In the genomic region with DNA sequence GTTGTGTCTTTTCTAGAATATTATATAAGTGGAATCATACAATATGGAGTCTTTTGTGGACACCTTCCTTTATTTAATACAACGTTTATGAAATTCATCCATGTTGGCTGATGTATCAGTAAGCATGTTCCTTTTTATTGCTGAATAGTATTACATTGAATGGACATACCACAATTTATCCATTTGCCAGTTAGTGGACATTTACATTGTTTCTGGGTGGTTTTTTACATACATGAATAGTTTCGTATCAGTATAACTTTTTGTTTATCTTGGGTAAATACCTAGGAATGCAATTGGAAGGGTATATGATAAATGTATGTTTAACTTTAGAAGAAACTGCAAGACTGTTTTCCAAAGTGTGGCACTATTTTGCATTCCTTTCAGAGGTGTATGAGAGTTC, we compare ENCODE assay signal across 26 cellular contexts.
"Had no signal": no experiment of that assay in that cellular context is flagged by ENCODE, and none has a peak within 500 bp of the region (broad histone marks: within the 10 kb centered on the region; RNA-seq: fewer than 3 reads in every experiment).

No MANE protein-coding gene starts in this region.

- H3K27ac ChIP-seq: stomach, suprapubic skin, testis, thoracic aorta, thyroid gland, tibial artery, tibial nerve, transverse colon, upper lobe of left lung, upper lobe of right lung, uterus, vagina had no signal

- H3K4me1 ChIP-seq: stomach, thyroid gland, tibial artery, tibial nerve, transverse colon, upper lobe of left lung, upper lobe of right lung, uterus, vagina had no signal

- H3K9me3 ChIP-seq: suprapubic skin, testis, thyroid gland, upper lobe of right lung, uterus, vagina had no signal

- DNase-seq: stimulated activated CD4-positive, alpha-beta T cell treated with anti-CD3 and anti-CD28 coated beads, Interleukin-2, amount 100 ng/mL, for 48 hours; stimulated activated CD4-positive, alpha-beta T cell treated with anti-CD3 and anti-CD28 coated beads, Interleukin-4, amount 100 ng/mL, for 1 hour; stimulated activated CD4-positive, alpha-beta T cell treated with anti-CD3 and anti-CD28 coated beads, Interleukin-4, amount 100 ng/mL, for 24 hours; stimulated activated CD4-positive, alpha-beta T cell treated with anti-CD3 and anti-CD28 coated beads, Interleukin-4, amount 100 ng/mL, for 4 hours; stimulated activated CD8-positive, alpha-beta memory T cell treated with anti-CD3 and anti-CD28 coated beads, Interleukin-4, amount 100 ng/mL, for 48 hours; stimulated activated naive B cell treated with anti-CD40 and anti-IgM and Interleukin-4, amounts not matched to agents 10 μg/mL and 1 μg/mL and 100 μg/mL, for 72 hours; stimulated activated naive CD4-positive, alpha-beta T cell; stimulated activated naive CD4-positive, alpha-beta T cell treated with Interleukin-2 at 50 U/mL for 16 hours; stimulated activated naive CD8-positive, alpha-beta T cell treated with anti-CD3 and anti-CD28 coated beads, Interleukin-15, amount 100 ng/mL, for 72 hours; stimulated activated naive CD8-positive, alpha-beta T cell treated with anti-CD3 and anti-CD28 coated beads, Interleukin-15, Interleukin-2, amounts not matched to agents 100 U/mL and 50 U/mL, for 24 hours; stomach; substantia nigra; testis; thyroid gland; tibial artery; transverse colon; trophoblast cell; upper lobe of left lung; upper lobe of right lung; uterus had no signal

- ATAC-seq: stimulated activated effector memory CD8-positive, alpha-beta T cell treated with anti-CD3 and anti-CD28 coated beads, Interleukin-12 subunit alpha, Interleukin-12 subunit beta, amount 100 ng/mL, for 72 hours; stimulated activated memory B cell treated with anti-CD40 and anti-IgM and Interleukin-4, amounts not matched to agents 10 μg/mL and 1 μg/mL and 100 μg/mL, for 72 hours; stimulated activated naive B cell treated with anti-CD40 and anti-IgM and Interleukin-4, amounts not matched to agents 10 μg/mL and 1 μg/mL and 100 μg/mL, for 72 hours; stimulated activated naive CD8-positive, alpha-beta T cell treated with anti-CD3 and anti-CD28 coated beads, Interleukin-15, amount 100 ng/mL, for 72 hours; stimulated activated naive CD8-positive, alpha-beta T cell treated with anti-CD3 and anti-CD28 coated beads, Interleukin-15, Interleukin-2, amounts not matched to agents 100 U/mL and 50 U/mL, for 24 hours; upper lobe of right lung had no signal

- H3K36me3 ChIP-seq: stomach, suprapubic skin, thoracic aorta, thyroid gland, tibial artery, tibial nerve, transverse colon, upper lobe of left lung, upper lobe of right lung, uterus, vagina had no signal

- H3K27me3 ChIP-seq: testis, thyroid gland, tibial nerve, transverse colon, upper lobe of left lung, upper lobe of right lung, uterus, vagina had no signal

- H3K4me3 ChIP-seq: stomach, suprapubic skin, testis, thoracic aorta, thyroid gland, tibial artery, tibial nerve, transverse colon, upper lobe of left lung, upper lobe of right lung, uterus, vagina had no signal
